12 cellular contexts compared by ENCODE assay signal in the genomic region with DNA sequence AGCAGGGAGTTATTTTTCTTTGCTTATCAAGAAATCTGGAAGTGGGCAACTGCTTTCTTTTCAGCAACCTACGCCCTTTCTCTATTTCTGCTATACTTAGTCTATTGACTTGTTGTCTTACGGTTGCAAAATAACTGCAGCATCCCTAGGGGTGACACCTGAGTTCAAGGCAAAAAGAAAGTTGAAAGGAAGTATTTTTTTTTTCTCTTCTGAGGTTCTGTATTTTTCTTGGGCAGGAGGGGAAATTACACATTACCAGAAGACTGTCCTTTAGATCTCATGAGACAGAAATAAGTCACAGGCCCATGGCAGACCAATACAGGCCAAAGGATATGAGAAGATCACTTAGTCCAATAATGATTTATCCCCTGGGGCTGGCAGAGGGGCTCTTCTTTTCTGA.
DNase-seq lines count a peak whose midpoint lies in the region; ATAC-seq and TF ChIP-seq lines count a peak whose summit lies in the region.
"Had no signal": no experiment of that assay in that cellular context is flagged by ENCODE, and none has a peak within 500 bp of the region (broad histone marks: within the 10 kb centered on the region; RNA-seq: fewer than 3 reads in every experiment).

No MANE protein-coding gene starts in this region.

- H3K4me1 Mint-ChIP-seq in activated CD4-positive, alpha-beta T cell treated with anti-CD3 and anti-CD28 coated beads, Interleukin-2, amount 10 ng/mL, durations not matched to agents 7 days and 5 days = peaks cover 66% of the 10 kb centered on the region
- H3K4me1 Mint-ChIP-seq in naive thymus-derived CD8-positive, alpha-beta T cell = peaks cover 14 to 44% (median 41%) of the 10 kb centered on the region in 4 donors
- peaks cover 16% of the 10 kb centered on the region for H3K4me1 Mint-ChIP-seq in neural progenitor cell

- H3K27ac ChIP-seq in mesendoderm (ENCODE audit: low read depth, low read length) (no peak overlapping the region), neural progenitor cell (no peak overlapping the region)
- H3K27ac ChIP-seq: A549, right atrium auricular region had no signal

- no peak overlapping the region for H4K8ac ChIP-seq in mesendoderm (ENCODE audit: low read depth, low read length)

- H3K56ac ChIP-seq in mesendoderm (ENCODE audit: low read length) = no peak overlapping the region

- peak; percentile 16 for DNase-seq in activated CD4-positive, alpha-beta T cell treated with anti-CD3 and anti-CD28 coated beads, Interleukin-2, amount 10 ng/mL, durations not matched to agents 7 days and 5 days
- no peak for DNase-seq in activated CD4-positive, alpha-beta T cell treated with anti-CD3 and anti-CD28 coated beads, Interleukin-2, amount 50 U/mL, for 1 hour
- DNase-seq in naive thymus-derived CD8-positive, alpha-beta T cell = peak in 2 of 10 donors; percentile 13 to 16
- DNase-seq in mesendoderm (no peak), globus pallidus (ENCODE audit: low spot score) (no peak), neural progenitor cell (ENCODE audit: low spot score) (no peak)
- DNase-seq: anterior cingulate cortex, NCI-H526 treated with DMSO at 0.1 percent for 48 hours had no signal

- H3K9me3 ChIP-seq in neural progenitor cell (ENCODE audit: low read depth) = no peaks in the 10 kb centered on the region
- H3K9me3 ChIP-seq: A549, right atrium auricular region had no signal

- peaks cover 22% of the 10 kb centered on the region for H3K36me3 Mint-ChIP-seq in activated CD4-positive, alpha-beta T cell treated with anti-CD3 and anti-CD28 coated beads, Interleukin-2, amount 10 ng/mL, durations not matched to agents 7 days and 5 days (ENCODE audit: low read depth)
- H3K36me3 Mint-ChIP-seq in naive thymus-derived CD8-positive, alpha-beta T cell = no peaks in the 10 kb centered on the region
- no peaks in the 10 kb centered on the region for H3K36me3 Mint-ChIP-seq in neural progenitor cell

- H3K27me3 ChIP-seq in mesendoderm (ENCODE audit: insufficient read depth, low read length, poor library complexity) = no peaks in the 10 kb centered on the region
- no peaks in the 10 kb centered on the region for H3K27me3 ChIP-seq in neural progenitor cell
- H3K27me3 ChIP-seq: right atrium auricular region had no signal

- H2BK5ac ChIP-seq in mesendoderm (ENCODE audit: low read length) = no peak overlapping the region

- H3K79me1 ChIP-seq in mesendoderm (ENCODE audit: low read length) = no peaks in the 10 kb centered on the region

- H3K4me1 ChIP-seq in mesendoderm (ENCODE audit: control insufficient read depth, low read depth, low read length) = no peaks in the 10 kb centered on the region
- no peaks in the 10 kb centered on the region for H3K4me1 ChIP-seq in neural progenitor cell
- H3K4me1 ChIP-seq: A549, right atrium auricular region had no signal

- H3K36me3 ChIP-seq in mesendoderm (ENCODE audit: control insufficient read depth, insufficient read depth, low read length) (no peaks in the 10 kb centered on the region), neural progenitor cell (no peaks in the 10 kb centered on the region)
- H3K36me3 ChIP-seq: right atrium auricular region had no signal

- no CpG with 5 or more reads among the region's 2 CpGs for WGBS in mesendoderm (ENCODE audit: extremely low coverage, insufficient coverage, low lambda C conversion rate)

- peak; percentile 70 for ATAC-seq in GM21825 (IDR thresholded peaks at IDR 0.05; ENCODE audit: unreplicated experiment)
- peak; percentile 53 for ATAC-seq in HG03469 (IDR thresholded peaks at IDR 0.05; ENCODE audit: unreplicated experiment)
- ATAC-seq in naive thymus-derived CD8-positive, alpha-beta T cell = peak in 1 of 2 donors; percentile 55
- ATAC-seq: A549 had no signal

- H3K4me3 Mint-ChIP-seq in activated CD4-positive, alpha-beta T cell treated with anti-CD3 and anti-CD28 coated beads, Interleukin-2, amount 10 ng/mL, durations not matched to agents 7 days and 5 days = peak overlapping the region; percentile 30
- peak overlapping the region in 7 of 10 donors; percentile 24 to 61 (median 36) for H3K4me3 Mint-ChIP-seq in naive thymus-derived CD8-positive, alpha-beta T cell
- H3K4me3 Mint-ChIP-seq in neural progenitor cell = no peak overlapping the region

- no peak overlapping the region for H2AFZ ChIP-seq in neural progenitor cell (replicated peaks)

- POLR2A ChIA-PET in activated CD4-positive, alpha-beta T cell treated with anti-CD3 and anti-CD28 coated beads, Interleukin-2, amount 10 ng/mL, durations not matched to agents 7 days and 5 days (lab: Charles Lee) = no interaction called here
- POLR2A ChIA-PET in naive thymus-derived CD8-positive, alpha-beta T cell (lab: Charles Lee) = no interaction called here

- no peak overlapping the region for H3K18ac ChIP-seq in mesendoderm (ENCODE audit: low read length)

- no peak overlapping the region for H3K23ac ChIP-seq in mesendoderm (ENCODE audit: low read length)

- H2AK5ac ChIP-seq in mesendoderm (ENCODE audit: low read length) = no peak overlapping the region

- H3F3A ChIP-seq in neural progenitor cell (ENCODE audit: low read depth) = no peaks in the 10 kb centered on the region

- H3K79me2 ChIP-seq in mesendoderm (ENCODE audit: control insufficient read depth, insufficient read depth, low read length) (no peaks in the 10 kb centered on the region), neural progenitor cell (ENCODE audit: low read depth) (no peaks in the 10 kb centered on the region)

- H4K20me1 ChIP-seq in neural progenitor cell (ENCODE audit: low read depth) = no peaks in the 10 kb centered on the region

- no peak for TF ChIP-seq CTCF in neural progenitor cell (IDR thresholded peaks at IDR 0.05)

- H2BK15ac ChIP-seq in mesendoderm (replicated peaks; ENCODE audit: low read depth) = no peak overlapping the region

- H3K27ac Mint-ChIP-seq in activated CD4-positive, alpha-beta T cell treated with anti-CD3 and anti-CD28 coated beads, Interleukin-2, amount 10 ng/mL, durations not matched to agents 7 days and 5 days = peak overlapping the region; percentile 94
- peak overlapping the region in 9 of 10 donors; percentile 11 to 77 (median 40) for H3K27ac Mint-ChIP-seq in naive thymus-derived CD8-positive, alpha-beta T cell
- H3K27ac Mint-ChIP-seq in neural progenitor cell = no peak overlapping the region

- H3K9ac ChIP-seq in mesendoderm (ENCODE audit: low read length) = no peak overlapping the region
- H3K9ac ChIP-seq in neural progenitor cell = no peak overlapping the region

- peaks cover 1% of the 10 kb centered on the region for H3K27me3 Mint-ChIP-seq in activated CD4-positive, alpha-beta T cell treated with anti-CD3 and anti-CD28 coated beads, Interleukin-2, amount 10 ng/mL, durations not matched to agents 7 days and 5 days
- no peaks in the 10 kb centered on the region for H3K27me3 Mint-ChIP-seq in naive thymus-derived CD8-positive, alpha-beta T cell
- no peaks in the 10 kb centered on the region for H3K27me3 Mint-ChIP-seq in neural progenitor cell (ENCODE audit: insufficient read depth, low read depth)

- H3K4ac ChIP-seq in mesendoderm (ENCODE audit: low read depth, low read length) = no peak overlapping the region

- CTCF ChIA-PET in activated CD4-positive, alpha-beta T cell treated with anti-CD3 and anti-CD28 coated beads, Interleukin-2, amount 10 ng/mL, durations not matched to agents 7 days and 5 days (lab: Charles Lee) = interaction anchor here (0.6 to 0.9 kb wide), 2 partner anchors 23 to 922 kb away, joined by 3 to 4 read pairs; no protein-coding TSS in a partner anchor

- H4K5ac ChIP-seq in mesendoderm (ENCODE audit: low read length) = no peak overlapping the region

- H3K9me3 Mint-ChIP-seq in activated CD4-positive, alpha-beta T cell treated with anti-CD3 and anti-CD28 coated beads, Interleukin-2, amount 10 ng/mL, durations not matched to agents 7 days and 5 days = peaks cover 18% of the 10 kb centered on the region
- H3K9me3 Mint-ChIP-seq in naive thymus-derived CD8-positive, alpha-beta T cell = peaks cover 0 to 3% (median 0%) of the 10 kb centered on the region in 9 donors
- peaks cover 4% of the 10 kb centered on the region for H3K9me3 Mint-ChIP-seq in neural progenitor cell

- H3K4me3 ChIP-seq in mesendoderm (ENCODE audit: low read length) (no peak overlapping the region), neural progenitor cell (no peak overlapping the region)
- H3K4me3 ChIP-seq: A549, right atrium auricular region had no signal

- no peak overlapping the region for H2BK120ac ChIP-seq in mesendoderm (ENCODE audit: low read depth, low read length)

- H3K4me2 ChIP-seq in mesendoderm (ENCODE audit: low read length) (no peak overlapping the region), neural progenitor cell (no peak overlapping the region)
- H3K4me2 ChIP-seq: A549 had no signal
